Comparison of ENCODE assay signal across 15 cellular contexts in the genomic region with DNA sequence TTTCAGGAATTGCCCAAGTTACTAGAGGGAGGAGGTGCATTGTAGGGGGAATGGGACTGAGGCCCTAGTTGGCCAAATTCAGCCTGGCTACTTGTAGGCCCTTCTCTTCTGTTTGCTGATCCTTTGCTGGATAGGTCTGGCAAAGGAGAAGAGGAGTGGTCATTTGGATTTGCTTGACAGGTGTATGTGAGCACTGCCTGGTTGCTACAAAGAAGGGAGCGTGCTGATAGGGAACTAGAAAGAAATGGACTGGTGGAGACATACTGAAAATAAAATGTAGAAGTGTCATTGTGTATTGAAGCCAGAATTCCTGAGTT. TPM values are rescaled to one million over a fixed set of nuclear protein-coding genes. Genes with fewer than 3 reads are reported as not detected.
DNase-seq lines count a peak whose midpoint lies in the region; ATAC-seq, FAIRE-seq and TF ChIP-seq lines count a peak whose summit lies in the region.
"Had no signal": no experiment of that assay in that cellular context is flagged by ENCODE, and none has a peak within 500 bp of the region (broad histone marks: within the 10 kb centered on the region; RNA-seq: fewer than 3 reads in every experiment).

No MANE protein-coding gene starts in this region.

- ATAC-seq in GM18520 (IDR thresholded peaks at IDR 0.05; ENCODE audit: unreplicated experiment): no peak

- H3K4me1 Mint-ChIP-seq in T-helper 2 cell treated with Interferon-gamma antibody and Interleukin-4, amounts not matched to agents 5 μg/mL and 100 μg/mL, for 36 hours (ENCODE audit: low read depth): peaks cover 42% of the 10 kb centered on the region
- peaks cover 18% of the 10 kb centered on the region for H3K4me1 Mint-ChIP-seq in astrocyte (ENCODE audit: low read depth, unreplicated experiment)
- H3K4me1 Mint-ChIP-seq in osteocyte (ENCODE audit: unreplicated experiment): peaks cover 35% of the 10 kb centered on the region

- peaks cover 66% of the 10 kb centered on the region for H3K4me1 ChIP-seq in Loucy (ENCODE audit: insufficient read depth, low read length, poor library complexity, severe bottlenecking)
- peaks cover 11% of the 10 kb centered on the region for H3K4me1 ChIP-seq in astrocyte (ENCODE audit: insufficient read depth, low read length)
- peaks cover 0 to 18% of the 10 kb centered on the region in 2 donors for H3K4me1 ChIP-seq in ascending aorta

- peaks cover 3% of the 10 kb centered on the region; the same call in 1 of the 2 replicates for H3K36me3 ChIP-seq in Loucy (ENCODE audit: insufficient read depth, low read length)
- H3K36me3 ChIP-seq in astrocyte (ENCODE audit: insufficient read depth, low read length): no peaks in the 10 kb centered on the region
- H3K36me3 ChIP-seq in ascending aorta: no peaks in the 10 kb centered on the region
- H3K36me3 ChIP-seq: suprapubic skin had no signal

- H3F3A ChIP-seq in Loucy (ENCODE audit: low read depth): peaks cover 3% of the 10 kb centered on the region

- DNase-seq in T-helper 2 cell treated with Interferon-gamma antibody and Interleukin-4, amounts not matched to agents 5 μg/mL and 100 μg/mL, for 36 hours (ENCODE audit: low spot score): no peak
- DNase-seq in T-helper 2 cell (no peak), astrocyte (ENCODE audit: low read depth) (no peak), osteocyte (ENCODE audit: extremely low spot score, unreplicated experiment) (no peak), ascending aorta (ENCODE audit: low spot score in 2 of 2) (no peak), mesenteric fat pad (ENCODE audit: low spot score) (no peak)
- DNase-seq: activated naive CD4-positive, alpha-beta T cell; effector memory CD4-positive, alpha-beta T cell; GDM1; glutamatergic neuron; MG63; NCI-H226 had no signal

- H3K27ac Mint-ChIP-seq in T-helper 2 cell treated with Interferon-gamma antibody and Interleukin-4, amounts not matched to agents 5 μg/mL and 100 μg/mL, for 36 hours: peak overlapping the region; percentile 22
- H3K27ac Mint-ChIP-seq in astrocyte (ENCODE audit: unreplicated experiment): peak overlapping the region; percentile 53
- peak overlapping the region; percentile 2 for H3K27ac Mint-ChIP-seq in osteocyte (ENCODE audit: unreplicated experiment)

- H3K36me3 Mint-ChIP-seq in T-helper 2 cell treated with Interferon-gamma antibody and Interleukin-4, amounts not matched to agents 5 μg/mL and 100 μg/mL, for 36 hours (ENCODE audit: low read depth): peaks cover 32% of the 10 kb centered on the region
- H3K36me3 Mint-ChIP-seq in astrocyte (ENCODE audit: low read depth, unreplicated experiment) (peaks cover 3% of the 10 kb centered on the region), osteocyte (ENCODE audit: unreplicated experiment) (peaks cover 4% of the 10 kb centered on the region)

- no peaks in the 10 kb centered on the region for H3K9me3 ChIP-seq in Loucy (ENCODE audit: insufficient read depth, low read depth, low read length)
- no peaks in the 10 kb centered on the region for H3K9me3 ChIP-seq in astrocyte (ENCODE audit: insufficient read depth, low read depth, low read length)
- no peaks in the 10 kb centered on the region for H3K9me3 ChIP-seq in ascending aorta
- H3K9me3 ChIP-seq: MG63, suprapubic skin had no signal

- TF ChIP-seq CTCF in Loucy (conservative IDR thresholded peaks at IDR 0.05; ENCODE audit: low read length) (no peak), astrocyte (IDR thresholded peaks at IDR 0.05; ENCODE audit: insufficient read depth, low read depth, low read length) (no peak), osteocyte (IDR thresholded peaks at IDR 0.05) (no peak), ascending aorta (IDR thresholded peaks at IDR 0.05) (no peak)

- H3K4me3 ChIP-seq in Loucy (ENCODE audit: low read length, poor library complexity, severe bottlenecking) (peak overlapping the region; percentile 92), astrocyte (ENCODE audit: insufficient read depth, low read depth, low read length) (no peak overlapping the region), ascending aorta (no peak overlapping the region)
- H3K4me3 ChIP-seq: MG63, suprapubic skin had no signal

- H2AFZ ChIP-seq in Loucy (ENCODE audit: low read length) (no peak overlapping the region), astrocyte (ENCODE audit: low read depth, low read length) (no peak overlapping the region)

- H4K20me1 ChIP-seq in Loucy (ENCODE audit: insufficient read depth, low read length, poor library complexity, severe bottlenecking): peaks cover 82% of the 10 kb centered on the region
- peaks cover 63% of the 10 kb centered on the region for H4K20me1 ChIP-seq in astrocyte (ENCODE audit: insufficient read depth, low read length)

- H3K4me3 Mint-ChIP-seq in T-helper 2 cell treated with Interferon-gamma antibody and Interleukin-4, amounts not matched to agents 5 μg/mL and 100 μg/mL, for 36 hours: peak overlapping the region; percentile 39
- peak overlapping the region; percentile 75 for H3K4me3 Mint-ChIP-seq in astrocyte (ENCODE audit: unreplicated experiment)
- no peak overlapping the region for H3K4me3 Mint-ChIP-seq in osteocyte (ENCODE audit: unreplicated experiment)

- H3K27me3 Mint-ChIP-seq in T-helper 2 cell treated with Interferon-gamma antibody and Interleukin-4, amounts not matched to agents 5 μg/mL and 100 μg/mL, for 36 hours (ENCODE audit: low read depth): no peaks in the 10 kb centered on the region
- H3K27me3 Mint-ChIP-seq in astrocyte (ENCODE audit: low read depth, unreplicated experiment) (no peaks in the 10 kb centered on the region), osteocyte (ENCODE audit: unreplicated experiment) (no peaks in the 10 kb centered on the region)

- no peak for FAIRE-seq in astrocyte (lab: Jason Lieb, UNC)

- H3K9me3 Mint-ChIP-seq in T-helper 2 cell treated with Interferon-gamma antibody and Interleukin-4, amounts not matched to agents 5 μg/mL and 100 μg/mL, for 36 hours: no peaks in the 10 kb centered on the region
- no peaks in the 10 kb centered on the region for H3K9me3 Mint-ChIP-seq in astrocyte (ENCODE audit: unreplicated experiment)
- no peaks in the 10 kb centered on the region for H3K9me3 Mint-ChIP-seq in osteocyte (ENCODE audit: unreplicated experiment)

- H3K9me2 ChIP-seq in Loucy (replicated peaks; ENCODE audit: low read depth, low read length): no peaks in the 10 kb centered on the region

- intact Hi-C loops in ascending aorta (cut with DNase I): no loop called here

- H3K79me2 ChIP-seq in Loucy (ENCODE audit: insufficient read depth, low read length): peaks cover 86% of the 10 kb centered on the region
- peaks cover 86% of the 10 kb centered on the region for H3K79me2 ChIP-seq in astrocyte (ENCODE audit: insufficient read depth, low read length)

- H3K27me3 ChIP-seq in Loucy (ENCODE audit: insufficient read depth, low read length, poor library complexity, severe bottlenecking) (peaks cover 5% of the 10 kb centered on the region), astrocyte (ENCODE audit: insufficient read depth, low read length) (no peaks in the 10 kb centered on the region), ascending aorta (no peaks in the 10 kb centered on the region)
- H3K27me3 ChIP-seq: MG63, suprapubic skin had no signal

- H3K9ac ChIP-seq in Loucy (ENCODE audit: low read depth, low read length, poor library complexity, severe bottlenecking) (peak overlapping the region; percentile 47), astrocyte (ENCODE audit: low read length) (no peak overlapping the region)

- H3K4me2 ChIP-seq in Loucy (ENCODE audit: low read depth, low read length, poor library complexity, severe bottlenecking) (peak overlapping the region; percentile 91), astrocyte (ENCODE audit: low read length) (no peak overlapping the region)

- H3K27ac ChIP-seq in astrocyte (ENCODE audit: low read depth, low read length) (no peak overlapping the region), ascending aorta (no peak overlapping the region)
- H3K27ac ChIP-seq: suprapubic skin had no signal

RNA-seq across cellular contexts. Expression of a gene that starts 3.6 kb away (rescaled TPM):
- 210 and 225 TPM in 2 replicates for total RNA-seq in astrocyte
- total RNA-seq in osteocyte: 137 and 146 TPM in 2 replicates
- 96.6 TPM for total RNA-seq in ascending aorta
- 200 TPM for total RNA-seq in mesenteric fat pad

Comparison
In these comparisons a context has a peak if more than half of its experiments do, and no peak if none do; other contexts are left out.
1. H3K27ac Mint-ChIP-seq: peak in every context shown above with its lines; median percentile 53 in astrocyte; 22 in T-helper 2 cell treated with Interferon-gamma antibody and Interleukin-4, amounts not matched to agents 5 μg/mL and 100 μg/mL, for 36 hours; 2 in osteocyte.